ENCODE assay signal across 10 cellular contexts in the genomic region with DNA sequence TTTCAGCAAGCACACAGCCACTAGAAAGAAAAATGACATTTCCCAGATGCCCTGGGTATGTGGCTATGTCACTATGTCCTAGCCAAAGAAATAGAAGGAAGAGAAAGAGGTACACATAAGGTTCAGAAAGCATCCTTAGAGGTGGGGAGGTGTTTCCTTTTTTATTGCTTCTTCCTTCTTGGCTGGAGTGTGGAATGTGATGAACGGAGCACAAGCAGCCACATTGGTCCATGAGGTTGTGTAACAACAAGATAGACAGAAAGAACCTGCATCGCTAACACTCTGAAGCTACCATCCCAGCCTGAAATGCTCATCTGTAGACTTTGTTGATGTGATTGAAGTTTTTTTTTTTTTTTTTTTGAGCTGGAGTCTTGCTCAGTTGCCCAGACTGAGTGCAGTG. TPM values are rescaled to one million over a fixed set of nuclear protein-coding genes. Genes with fewer than 3 reads are reported as not detected.
"Had no signal": no experiment of that assay in that cellular context is flagged by ENCODE, and none has a peak within 500 bp of the region (broad histone marks: within the 10 kb centered on the region; RNA-seq: fewer than 3 reads in every experiment).

No MANE protein-coding gene starts in this region.

- H2AFZ ChIP-seq: GM23248 had no signal

- H3K9ac ChIP-seq: GM23248 had no signal

- DNase-seq: GM23248, GOT3, HCEC 1CT, HFFc6, KG1 had no signal

- FAIRE-seq: HepG2 had no signal

- ATAC-seq: HepG2 had no signal

- H3K27ac ChIP-seq: GM23248, HL-60 had no signal

- H3K4me3 ChIP-seq: GM23248 had no signal

RNA-seq across cellular contexts. Expression of gene CRB3, which starts 11.2 kb away (rescaled TPM):
- total RNA-seq: GM23248, H4, HFFc6, HT1080 had no signal
- polyA plus RNA-seq: GM23248 had no signal

RNA-seq across cellular contexts. Expression of gene SLC25A41, which starts 19.3 kb away (rescaled TPM):
- total RNA-seq: GM23248, H4, HFFc6 had no signal
- polyA plus RNA-seq: GM23248, IgD-negative memory B cell had no signal

RNA-seq across cellular contexts. Expression of gene DENND1C, which starts 28.7 kb away (rescaled TPM):
- total RNA-seq: GM23248, HFFc6 had no signal
- polyA plus RNA-seq: GM23248 had no signal
